In the genomic region with DNA sequence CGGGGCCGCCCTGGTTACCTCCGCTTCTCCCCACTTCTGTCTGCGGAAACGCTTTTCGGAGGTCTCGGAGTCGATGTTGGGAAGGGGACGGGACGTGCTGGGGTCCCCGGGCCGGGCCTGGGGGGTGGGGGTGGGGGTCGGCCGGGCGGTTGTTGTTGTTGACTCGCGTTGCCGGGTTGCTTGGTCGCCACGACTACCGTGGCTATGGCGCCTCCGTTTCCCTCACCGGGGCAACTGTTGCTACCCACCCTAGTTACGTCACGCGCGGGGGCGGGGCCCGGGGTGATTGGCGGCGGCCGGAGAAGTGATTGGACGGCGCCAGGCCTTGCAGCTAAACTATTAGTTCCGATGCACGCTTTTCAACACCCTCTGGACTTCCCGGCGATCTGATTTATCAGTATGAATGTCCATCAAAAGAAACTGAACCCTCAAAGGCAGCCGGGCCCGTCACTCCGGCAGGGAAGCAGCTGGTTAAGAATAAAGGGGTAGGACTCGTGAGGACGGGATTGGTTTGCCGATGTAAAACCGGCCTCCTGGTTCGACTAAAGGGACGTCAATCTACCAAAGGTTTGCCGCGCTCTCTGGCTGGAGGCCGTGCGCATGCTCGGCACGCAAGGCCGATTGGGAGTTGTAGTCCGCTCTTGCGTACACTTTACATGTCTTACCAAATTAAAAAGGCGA, we compare ENCODE assay signal across 8 cellular contexts. TPM values are rescaled to one million over a fixed set of nuclear protein-coding genes. Genes with fewer than 3 reads are reported as not detected.
DNase-seq lines count a peak whose midpoint lies in the region; ATAC-seq lines count a peak whose summit lies in the region.

A gene (minus strand): TSS at position 236 of the 681 bp plus-strand sequence. CDS start 12,477 bp downstream, outside the sequence.

- H3K4me3 ChIP-seq in CD8-positive, alpha-beta memory T cell (ENCODE audit: low read length): peak within 1 kb of the TSS; percentile 91
- H3K4me3 ChIP-seq in HUES48 (ENCODE audit: low read depth, low read length) (peak within 1 kb of the TSS; percentile 78), NT2/D1 (ENCODE audit: insufficient read length, low read depth) (peak within 1 kb of the TSS; percentile 55)
- peak within 1 kb of the TSS; percentile 66 for H3K4me3 ChIP-seq in effector memory CD4-positive, alpha-beta T cell (ENCODE audit: insufficient read depth, low read depth, low read length, poor library complexity, severe bottlenecking)

- H3K27me3 ChIP-seq in CD8-positive, alpha-beta memory T cell (ENCODE audit: insufficient read depth, low read length, poor library complexity, severe bottlenecking): no peaks in the 10 kb centered on the region
- H3K27me3 ChIP-seq in HUES48 (ENCODE audit: control insufficient read depth, insufficient read depth, low read length) (no peaks in the 10 kb centered on the region), NT2/D1 (ENCODE audit: insufficient read depth, insufficient read length) (no peaks in the 10 kb centered on the region)
- H3K27me3 ChIP-seq in effector memory CD4-positive, alpha-beta T cell (replicated peaks; ENCODE audit: control insufficient read depth, insufficient read depth, low read length, poor library complexity, severe bottlenecking): no peaks in the 10 kb centered on the region

- no peaks in the 10 kb centered on the region for H3K9me3 ChIP-seq in CD8-positive, alpha-beta memory T cell (ENCODE audit: low read length)
- H3K9me3 ChIP-seq in HUES48 (ENCODE audit: control insufficient read depth, insufficient read depth, low read length): no peaks in the 10 kb centered on the region
- H3K9me3 ChIP-seq in NT2/D1 (ENCODE audit: insufficient read depth, low read length): no peaks in the 10 kb centered on the region
- H3K9me3 ChIP-seq in effector memory CD4-positive, alpha-beta T cell (ENCODE audit: control insufficient read depth, low read length): no peaks in the 10 kb centered on the region

- peak within 1 kb of the TSS; percentile 100 for H3K27ac ChIP-seq in CD8-positive, alpha-beta memory T cell (ENCODE audit: low read depth, low read length)
- H3K27ac ChIP-seq in HUES48 (ENCODE audit: low read depth, low read length): peak within 1 kb of the TSS; percentile 99
- peak within 1 kb of the TSS; percentile 100 for H3K27ac ChIP-seq in effector memory CD4-positive, alpha-beta T cell (ENCODE audit: insufficient read depth, low read length, poor library complexity, severe bottlenecking)

- H3K36me3 Mint-ChIP-seq in CD8-positive, alpha-beta memory T cell: peaks cover 0 to 8% (median 1%) of the 10 kb centered on the region in 3 donors

- peaks cover 0 to 2% (median 0%) of the 10 kb centered on the region in 5 donors for H3K9me3 Mint-ChIP-seq in CD8-positive, alpha-beta memory T cell

- CTCF ChIA-PET in CD8-positive, alpha-beta memory T cell (lab: Charles Lee): interaction anchor here (1.2 to 3.5 kb wide), 4 partner anchors 25 to 109 kb away, joined by 3 to 19 read pairs (median 5); a partner anchor contains a TSS

- peak within 1 kb of the TSS; percentile 83 for H3K9ac ChIP-seq in HUES48 (ENCODE audit: low read depth, low read length)
- H3K9ac ChIP-seq in NT2/D1 (ENCODE audit: insufficient read length, low read depth): peak within 1 kb of the TSS; percentile 93

- H3K27me3 Mint-ChIP-seq in CD8-positive, alpha-beta memory T cell: peaks cover 0 to 3% of the 10 kb centered on the region in 2 donors

- H3K4me1 Mint-ChIP-seq in CD8-positive, alpha-beta memory T cell: peaks cover 34 to 45% (median 34%) of the 10 kb centered on the region in 3 donors

- POLR2A ChIA-PET in CD8-positive, alpha-beta memory T cell (lab: Charles Lee): interaction anchor here (0.6 to 3.1 kb wide), 15 partner anchors 12 to 512 kb away, joined by 3 to 47 read pairs (median 5); a partner anchor contains a TSS

- peak within 1 kb of the TSS; percentile 90 to 98 (median 96) for H3K4me3 Mint-ChIP-seq in CD8-positive, alpha-beta memory T cell

- peak within 1 kb of the TSS; percentile 96 to 100 (median 100) for H3K27ac Mint-ChIP-seq in CD8-positive, alpha-beta memory T cell

- peak; percentile 67 for ATAC-seq in GM21423 (IDR thresholded peaks at IDR 0.05; ENCODE audit: unreplicated experiment)

- peak; percentile 100 for DNase-seq in CD8-positive, alpha-beta memory T cell
- DNase-seq in NT2/D1 (ENCODE audit: low read depth, low spot score) (peak; percentile 99), lung microvascular endothelial cell (ENCODE audit: low read depth in 2 of 2) (peak; percentile 100)
- peak; percentile 98 to 100 (median 100) for DNase-seq in activated CD8-positive, alpha-beta memory T cell treated with anti-CD3 and anti-CD28 coated beads for 48 hours (ENCODE audit: low read depth in 2 of 3, low spot score in 2 of 3)
- DNase-seq in effector memory CD4-positive, alpha-beta T cell: peak; percentile 100
- peak; percentile 99 to 100 (median 100) for DNase-seq in stimulated activated CD4-positive, alpha-beta T cell treated with anti-CD3 and anti-CD28 coated beads, TNF-alpha, amount 100 ng/mL, for 48 hours (ENCODE audit: low read depth in 3 of 3)

- H3K4me1 ChIP-seq in CD8-positive, alpha-beta memory T cell (ENCODE audit: insufficient read depth, low read length): peaks cover 36% of the 10 kb centered on the region
- H3K4me1 ChIP-seq in HUES48 (ENCODE audit: control insufficient read depth, insufficient read depth, low read length) (peaks cover 5% of the 10 kb centered on the region; the same call in 1 of the 2 replicates), NT2/D1 (ENCODE audit: insufficient read depth, insufficient read length) (peaks cover 5% of the 10 kb centered on the region)
- peaks cover 33% of the 10 kb centered on the region for H3K4me1 ChIP-seq in effector memory CD4-positive, alpha-beta T cell (ENCODE audit: control insufficient read depth, insufficient read depth, low read length, poor library complexity, severe bottlenecking)

- no peaks in the 10 kb centered on the region for H3K36me3 ChIP-seq in CD8-positive, alpha-beta memory T cell (ENCODE audit: insufficient read depth, low read length)
- H3K36me3 ChIP-seq in HUES48 (ENCODE audit: control insufficient read depth, insufficient read depth, low read length) (no peaks in the 10 kb centered on the region), NT2/D1 (ENCODE audit: insufficient read depth, insufficient read length, low read length) (no peaks in the 10 kb centered on the region)
- no peaks in the 10 kb centered on the region for H3K36me3 ChIP-seq in effector memory CD4-positive, alpha-beta T cell (ENCODE audit: control insufficient read depth, insufficient read depth, low read length)

RNA-seq across cellular contexts. Expression of the gene that starts here (rescaled TPM):
- 10 to 100 TPM; 13.0 to 13.6 TPM for total RNA-seq in CD8-positive, alpha-beta memory T cell
- 3.1 TPM for polyA plus RNA-seq in CD8-positive, alpha-beta memory T cell
- total RNA-seq in lung microvascular endothelial cell: 1.3 and 2.2 TPM in 2 replicates

Comparison
In these comparisons a context has a peak if more than half of its experiments do, and no peak if none do; other contexts are left out.
1. Peak in every context shown above with its lines: DNase-seq, ATAC-seq, H3K4me3 ChIP-seq and H3K27ac ChIP-seq.